In the genomic region with DNA sequence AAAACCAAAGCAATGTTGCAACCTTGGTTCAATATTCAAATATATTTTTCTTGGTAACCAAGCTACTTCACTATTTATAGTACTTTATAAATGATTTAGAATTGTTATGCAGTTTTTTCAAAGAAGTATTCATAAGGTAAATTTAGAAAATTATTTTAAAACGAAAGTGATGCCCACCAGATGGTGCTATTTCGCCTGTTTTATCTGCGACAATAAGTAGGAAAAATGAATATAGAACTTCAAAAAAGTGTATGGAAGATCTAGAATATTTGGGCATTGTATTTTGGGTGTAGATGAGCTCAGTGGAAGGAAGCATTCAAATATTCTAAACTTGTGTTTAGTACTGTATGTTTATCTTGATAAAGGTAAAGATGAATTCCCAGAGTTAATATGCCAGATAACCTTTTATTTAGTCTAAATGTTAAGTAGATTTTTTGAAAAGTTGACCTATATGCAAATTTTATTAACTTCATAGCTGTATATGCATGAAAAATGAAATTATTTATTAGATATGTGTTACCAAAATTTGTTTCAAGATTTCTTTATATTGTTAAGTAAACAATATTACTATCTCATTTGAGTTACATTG, we compare ENCODE assay signal across 8 cellular contexts.
DNase-seq lines count a peak whose midpoint lies in the region; ATAC-seq, FAIRE-seq and TF ChIP-seq lines count a peak whose summit lies in the region.

No MANE protein-coding gene starts in this region.

- CTCF ChIA-PET in AG04449 (lab: Yijun Ruan, JAX): interaction anchor here (0.6 to 11.6 kb wide), 59 partner anchors 9 to 996 kb away, joined by 3 to 319 read pairs (median 4); a partner anchor contains a TSS

- H3F3A ChIP-seq in DOHH2 (ENCODE audit: control insufficient read depth, insufficient read depth): 0 out of 2 replicates have a peak, but pooled peaks cover 5% of the 10 kb centered on the region

- H3K9me2 ChIP-seq in DOHH2 (replicated peaks; ENCODE audit: control insufficient read depth, low read length): no peaks in the 10 kb centered on the region

- FAIRE-seq in colon (lab: Jason Lieb, UNC): peak; percentile 62

- H3K9me3 Mint-ChIP-seq in nephron progenitor cell: peaks cover 13% of the 10 kb centered on the region

- peaks cover 8% of the 10 kb centered on the region; the same call in 1 of the 2 replicates for H3K36me3 ChIP-seq in DOHH2 (ENCODE audit: control insufficient read depth, low read length)

- H3K27ac Mint-ChIP-seq in nephron progenitor cell: no peak overlapping the region

- H4K20me1 ChIP-seq in DOHH2 (ENCODE audit: control insufficient read depth, insufficient read depth, low read depth, low read length): no peaks in the 10 kb centered on the region

- TF ChIP-seq CTCF in AG04449 (IDR thresholded peaks at IDR 0.05; ENCODE audit: insufficient read depth, low read length, missing control alignments): peak; percentile 12
- peak; percentile 56 for TF ChIP-seq CTCF in DOHH2 (IDR thresholded peaks at IDR 0.05; ENCODE audit: low read depth, low read length, poor library complexity, severe bottlenecking)
- TF ChIP-seq CTCF in nephron progenitor cell (IDR thresholded peaks at IDR 0.05): peak; percentile 58

- no peaks in the 10 kb centered on the region for H3K27me3 ChIP-seq in DOHH2 (ENCODE audit: control insufficient read depth, low read length)

- H3K9me3 ChIP-seq in DOHH2 (ENCODE audit: control insufficient read depth, insufficient read depth, low read length): no peaks in the 10 kb centered on the region

- H3K27ac ChIP-seq in DOHH2 (ENCODE audit: low read depth, low read length): no peak overlapping the region

- H3K79me2 ChIP-seq in DOHH2 (ENCODE audit: control insufficient read depth, low read length): no peaks in the 10 kb centered on the region

- DNase-seq in AG04449 (ENCODE audit: low read depth, low spot score): no peak
- DNase-seq in NCI-H345 (lab: John Stamatoyannopoulos, UW): peak; percentile 3
- DNase-seq in nephron progenitor cell: peak; percentile 6
- no peak for DNase-seq in occipital lobe (lab: John Stamatoyannopoulos, UW)
- DNase-seq in stimulated activated CD4-positive, alpha-beta T cell treated with anti-CD3 and anti-CD28 coated beads, Interleukin-4, amount 100 ng/mL, for 1 hour: no peak

- POLR2A ChIA-PET in AG04449 (lab: Yijun Ruan, JAX): interaction anchor here (0.6 kb wide), 1 partner anchor 324 kb away, joined by 5 read pairs; no protein-coding TSS in a partner anchor

- peaks cover 20% of the 10 kb centered on the region for H3K36me3 Mint-ChIP-seq in nephron progenitor cell (ENCODE audit: low read depth)

- no peak overlapping the region for H3K4me3 Mint-ChIP-seq in nephron progenitor cell

- H3K4me1 Mint-ChIP-seq in nephron progenitor cell: no peaks in the 10 kb centered on the region

- ATAC-seq in GM19328 (IDR thresholded peaks at IDR 0.05; ENCODE audit: unreplicated experiment): no peak

- no peak overlapping the region for H3K4me2 ChIP-seq in DOHH2 (ENCODE audit: low read length)

- H3K4me3 ChIP-seq in AG04449 (ENCODE audit: low read depth, low read length) (no peak overlapping the region), DOHH2 (ENCODE audit: low read length) (no peak overlapping the region)

- no peaks in the 10 kb centered on the region for H3K27me3 Mint-ChIP-seq in nephron progenitor cell (ENCODE audit: low read depth, poor library complexity)

- no peaks in the 10 kb centered on the region for H3K4me1 ChIP-seq in DOHH2 (ENCODE audit: control insufficient read depth, low read length)

Comparison
In these comparisons a context has a peak if more than half of its experiments do, and no peak if none do; other contexts are left out.
1. DNase-seq: peak in NCI-H345 (single experiment) and nephron progenitor cell (single experiment); none in AG04449 (single experiment), occipital lobe (single experiment) and stimulated activated CD4-positive, alpha-beta T cell treated with anti-CD3 and anti-CD28 coated beads, Interleukin-4, amount 100 ng/mL, for 1 hour (single experiment).
2. Peak in every context shown above with its lines, with median percentiles within 50 percentile points of each other: CTCF ChIP-seq.